In genomic region chr14:65318636-65319506, GRCh38 we compare ENCODE assay signal across 11 cellular contexts.
DNase-seq lines count a peak whose midpoint lies in the region; ATAC-seq and TF ChIP-seq lines count a peak whose summit lies in the region.
"Had no signal": no experiment of that assay in that cellular context is flagged by ENCODE, and none has a peak within 500 bp of the region (broad histone marks: within the 10 kb centered on the region; RNA-seq: fewer than 3 reads in every experiment).

No MANE protein-coding gene starts in this region.

- H2AFZ ChIP-seq in mammary epithelial cell (ENCODE audit: low read depth, low read length) (peak overlapping the region; percentile 24), MM.1S (ENCODE audit: low read length) (0 out of 2 replicates have a peak overlapping the region, but pooled peaks have one; percentile 11)

- H3K9me3 ChIP-seq in mammary epithelial cell (replicated peaks; ENCODE audit: insufficient read depth, low read length) (no peaks in the 10 kb centered on the region), breast epithelium (no peaks in the 10 kb centered on the region), MM.1S (replicated peaks; ENCODE audit: insufficient read depth, low read length) (no peaks in the 10 kb centered on the region), transverse colon (no peaks in the 10 kb centered on the region), tibial artery (peaks cover 0 to 5% (median 0%) of the 10 kb centered on the region in 3 donors)
- H3K9me3 ChIP-seq: HAP-1 had no signal

- TF ChIP-seq POLR2A in breast epithelium (IDR thresholded peaks at IDR 0.05) (no peak), transverse colon (IDR thresholded peaks at IDR 0.05) (no peak)

- intact Hi-C loops in mammary epithelial cell (cut with micrococcal nuclease): no loop called here
- intact Hi-C loops in breast epithelium (cut with DNase I; ENCODE audit: low total_unique reads): no loop called here
- intact Hi-C loops in transverse colon (cut with DNase I; ENCODE audit: low total_unique reads): no loop called here
- intact Hi-C loops in tibial artery (cut with DNase I; ENCODE audit: low total_unique reads): no loop called here

- peaks cover 18% of the 10 kb centered on the region for H3F3A ChIP-seq in MM.1S (ENCODE audit: insufficient read depth, low read length)

- H3K4me1 ChIP-seq in mammary epithelial cell (ENCODE audit: insufficient read depth, low read length) (peaks cover 10% of the 10 kb centered on the region), breast epithelium (no peaks in the 10 kb centered on the region), MM.1S (ENCODE audit: low read length) (peaks cover 39% of the 10 kb centered on the region), transverse colon (peaks cover 0 to 3% (median 0%) of the 10 kb centered on the region in 4 donors), tibial artery (no peaks in the 10 kb centered on the region)

- dilution Hi-C loops in mammary epithelial cell (cut with HindIII; ENCODE audit: low sequenced_read_pairs): no loop called here

- CTCF ChIA-PET in mammary epithelial cell (lab: Charles Lee; ENCODE audit: low non-redundant PET): no interaction called here

- H3K9ac ChIP-seq in mammary epithelial cell (ENCODE audit: insufficient read depth, low read length) (no peak overlapping the region), MM.1S (ENCODE audit: low read length) (peak overlapping the region; percentile 37; the same call in 1 of the 2 replicates)

- no peak for TF ChIP-seq EP300 in transverse colon (IDR thresholded peaks at IDR 0.05; ENCODE audit: low read depth)

- H3K36me3 ChIP-seq in mammary epithelial cell (ENCODE audit: insufficient read depth, low read length) (no peaks in the 10 kb centered on the region), breast epithelium (no peaks in the 10 kb centered on the region), MM.1S (replicated peaks; ENCODE audit: insufficient read depth, low read length) (no peaks in the 10 kb centered on the region), transverse colon (no peaks in the 10 kb centered on the region), tibial artery (no peaks in the 10 kb centered on the region)
- H3K36me3 ChIP-seq: HAP-1 had no signal

- no peaks in the 10 kb centered on the region for H4K20me1 ChIP-seq in mammary epithelial cell (ENCODE audit: insufficient read depth, low read length)
- H4K20me1 ChIP-seq in MM.1S (ENCODE audit: insufficient read depth, low read length): no peaks in the 10 kb centered on the region

- H3K27me3 ChIP-seq in mammary epithelial cell (ENCODE audit: insufficient read depth, low read length) (no peaks in the 10 kb centered on the region), breast epithelium (no peaks in the 10 kb centered on the region), MM.1S (replicated peaks; ENCODE audit: insufficient read depth, low read length) (no peaks in the 10 kb centered on the region), transverse colon (no peaks in the 10 kb centered on the region), tibial artery (no peaks in the 10 kb centered on the region)

- ATAC-seq in HG02623 (IDR thresholded peaks at IDR 0.05; ENCODE audit: unreplicated experiment): peak; percentile 58
- ATAC-seq: T-cell had no signal

- no peaks in the 10 kb centered on the region for H3K9me2 ChIP-seq in MM.1S (replicated peaks; ENCODE audit: insufficient read depth, low read length)

- no TSS peak for BruUV-seq in mammary epithelial cell (replicated peaks; lab: Mats Ljungman, UMichigan)

- 95% methylated on average over 7 of the region's 7 CpGs for WGBS in mammary epithelial cell (ENCODE audit: low coverage, missing lambda C conversion rate)
- WGBS in transverse colon (ENCODE audit: low coverage in 1 of 2), 2 donors: 89 to 91% methylated on average over 5 to 7 of the region's 7 CpGs

- H3K27ac ChIP-seq in mammary epithelial cell (ENCODE audit: insufficient read depth, low read depth, low read length) (no peak overlapping the region), breast epithelium (no peak overlapping the region), MM.1S (ENCODE audit: low read length) (peak overlapping the region; percentile 86), transverse colon (peak overlapping the region in 2 of 4 donors; percentile 14 to 23), tibial artery (no peak overlapping the region)

- H3K79me2 ChIP-seq in mammary epithelial cell (ENCODE audit: insufficient read depth, low read length) (no peaks in the 10 kb centered on the region), MM.1S (ENCODE audit: low read length) (no peaks in the 10 kb centered on the region)

- DNase-seq in mammary epithelial cell (no peak), breast epithelium (ENCODE audit: low spot score in 2 of 2) (no peak), MM.1S (peak; percentile 52), transverse colon (no peak), occipital lobe (lab: John Stamatoyannopoulos, UW) (no peak), tibial artery (no peak), LoVo (ENCODE audit: low spot score) (no peak)
- DNase-seq: NCI-H187 treated with DMSO at 0.1 percent for 48 hours, T-cell had no signal

- TF ChIP-seq CTCF in mammary epithelial cell (conservative IDR thresholded peaks at IDR 0.05 in 1 of 2, IDR thresholded peaks at IDR 0.05 in 1 of 2; ENCODE audit: extremely low read depth in 1 of 2, insufficient read depth in 1 of 2, low read depth in 1 of 2, low read length in 2 of 2) (no peak), breast epithelium (IDR thresholded peaks at IDR 0.05) (no peak), MM.1S (IDR thresholded peaks at IDR 0.05; ENCODE audit: low read length) (no peak), transverse colon (IDR thresholded peaks at IDR 0.05) (no peak), tibial artery (IDR thresholded peaks at IDR 0.05) (no peak)

- in situ Hi-C loops in mammary epithelial cell (cut with MboI; ENCODE audit: low sequenced_read_pairs in 2 of 2): no loop called here
- in situ Hi-C loops in transverse colon (cut with MboI; ENCODE audit: low pct_ligation_motif_present in 1 of 4, low pct_unique_long_range_greater_than_20kb in 1 of 4, low sequenced_read_pairs in 3 of 4): no loop called here

- H3K4me2 ChIP-seq in mammary epithelial cell (ENCODE audit: insufficient read depth, low read depth, low read length) (no peak overlapping the region), MM.1S (ENCODE audit: low read depth, low read length) (peak overlapping the region; percentile 85)

- H3K4me3 ChIP-seq in mammary epithelial cell (replicated peaks in 1 of 3; ENCODE audit: insufficient read depth in 1 of 3, low read depth in 2 of 3, low read length in 3 of 3) (no peak overlapping the region), breast epithelium (no peak overlapping the region), MM.1S (ENCODE audit: low read length) (peak overlapping the region; percentile 40), transverse colon (no peak overlapping the region), tibial artery (no peak overlapping the region)
- H3K4me3 ChIP-seq: HAP-1 had no signal
